Comparison of ENCODE assay signal across 8 cellular contexts in the genomic region with DNA sequence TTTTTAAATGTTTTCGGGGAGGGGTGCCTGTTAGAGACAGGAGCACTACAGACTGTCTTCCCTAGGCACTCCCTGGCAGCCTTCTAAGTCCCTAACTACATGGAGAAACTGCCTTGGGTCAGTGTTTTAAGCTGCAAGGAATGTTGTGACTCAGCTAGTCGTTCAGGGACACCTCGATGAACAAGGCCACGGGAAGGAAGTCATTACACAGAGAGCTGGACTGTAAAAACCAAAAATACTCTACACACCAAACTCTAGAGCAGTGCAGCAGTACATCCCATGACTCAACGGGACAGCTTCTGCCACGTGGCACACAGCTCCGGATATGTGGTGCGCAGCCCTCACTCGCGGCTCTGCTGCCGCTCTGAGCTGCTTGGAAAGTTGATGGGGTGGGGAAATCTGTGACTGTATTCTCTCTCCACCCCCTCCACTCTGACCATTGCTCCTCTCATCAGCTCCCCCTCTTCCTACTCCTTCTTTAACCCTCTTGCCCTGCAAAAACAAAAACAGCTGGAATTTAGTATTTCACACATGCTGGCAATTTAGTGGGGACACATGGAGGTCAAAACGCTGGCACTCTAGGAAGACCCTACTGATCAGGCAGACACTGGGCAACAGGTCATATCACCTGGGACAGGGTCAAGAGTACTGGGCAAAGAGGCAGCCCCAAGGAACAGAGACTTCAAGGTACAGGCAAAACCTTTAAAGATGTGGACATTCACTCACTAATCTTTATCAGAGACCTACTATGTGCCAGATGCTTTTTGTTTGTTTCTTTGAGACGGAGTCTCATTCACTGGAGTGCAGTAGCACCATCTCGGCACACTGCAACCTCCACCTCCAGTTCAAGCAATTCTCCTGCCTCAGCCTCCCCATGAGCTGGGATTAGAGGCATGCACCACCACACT. TPM values are rescaled to one million over a fixed set of nuclear protein-coding genes. Genes with fewer than 3 reads are reported as not detected.
A peak's percentile ranks its signal among the peaks of the same experiment; 100 is the strongest.
DNase-seq lines count a peak whose midpoint lies in the region; TF ChIP-seq lines count a peak whose summit lies in the region.

No MANE protein-coding gene starts in this region.

- TF ChIP-seq POLR2A in GM18951 (IDR thresholded peaks at IDR 0.05; ENCODE audit: extremely low read depth, insufficient read depth, insufficient read length), result peak; percentile 29

- H3K4me1 ChIP-seq in HUES64 (ENCODE audit: insufficient read depth, low read length), result no peaks in the 10 kb centered on the region; the same call in 1 of the 2 replicates

- peak overlapping the region; percentile 63 for H3K27ac Mint-ChIP-seq in activated CD4-positive, alpha-beta T cell treated with anti-CD3 and anti-CD28 coated beads, Interleukin-2, amount 10 ng/mL, durations not matched to agents 7 days and 5 days
- H3K27ac Mint-ChIP-seq in dendritic cell treated with granulocyte-macrophage colony-stimulating factor and Interleukin-4, amounts not matched to agents 40 ng/mL and 50 ng/mL, for 4 days, result peak overlapping the region; percentile 75

- no peak overlapping the region for H3K4me3 ChIP-seq in HUES64 (ENCODE audit: low read length)

- no peaks in the 10 kb centered on the region for H3K36me3 ChIP-seq in HUES64 (ENCODE audit: insufficient read depth, low read length)

- H3K4me3 Mint-ChIP-seq in activated CD4-positive, alpha-beta T cell treated with anti-CD3 and anti-CD28 coated beads, Interleukin-2, amount 10 ng/mL, durations not matched to agents 7 days and 5 days, result no peak overlapping the region
- H3K4me3 Mint-ChIP-seq in dendritic cell treated with granulocyte-macrophage colony-stimulating factor and Interleukin-4, amounts not matched to agents 40 ng/mL and 50 ng/mL, for 4 days, result no peak overlapping the region

- H3K36me3 Mint-ChIP-seq in activated CD4-positive, alpha-beta T cell treated with anti-CD3 and anti-CD28 coated beads, Interleukin-2, amount 10 ng/mL, durations not matched to agents 7 days and 5 days (ENCODE audit: low read depth), result no peaks in the 10 kb centered on the region
- no peaks in the 10 kb centered on the region for H3K36me3 Mint-ChIP-seq in dendritic cell treated with granulocyte-macrophage colony-stimulating factor and Interleukin-4, amounts not matched to agents 40 ng/mL and 50 ng/mL, for 4 days (ENCODE audit: low read depth)

- peak; percentile 64 for DNase-seq in activated CD4-positive, alpha-beta T cell treated with anti-CD3 and anti-CD28 coated beads, Interleukin-2, amount 10 ng/mL, durations not matched to agents 7 days and 5 days
- peak; percentile 72 for DNase-seq in mucosa of gallbladder (ENCODE audit: low spot score)
- peak; percentile 40 to 54 for DNase-seq in stimulated activated CD8-positive, alpha-beta memory T cell treated with anti-CD3 and anti-CD28 coated beads, Interleukin-7, amount 100 ng/mL, for 48 hours (ENCODE audit: extremely low read depth in 1 of 2, low read depth in 1 of 2)
- DNase-seq in NCI-H446 treated with DMSO at 0.1 percent for 48 hours (lab: John Stamatoyannopoulos, UW), result no peak
- no peak for DNase-seq in NCI-H2081 treated with DMSO at 0.1 percent for 48 hours (lab: John Stamatoyannopoulos, UW)

- H3K9me3 ChIP-seq in HUES64 (ENCODE audit: insufficient read depth, low read depth, low read length), result no peaks in the 10 kb centered on the region

- intact Hi-C loops in dendritic cell treated with granulocyte-macrophage colony-stimulating factor and Interleukin-4, amounts not matched to agents 40 ng/mL and 50 ng/mL, for 4 days (cut with micrococcal nuclease), result no loop called here

- in situ Hi-C loops in GM18951 (cut with MboI; ENCODE audit: low sequenced_read_pairs, unreplicated experiment), result loop anchor here (10.0 kb wide), 1 partner anchor 355 kb away; no protein-coding TSS in a partner anchor

- H3K27ac ChIP-seq in HUES64 (ENCODE audit: low read depth, low read length), result no peak overlapping the region

- CTCF ChIA-PET in activated CD4-positive, alpha-beta T cell treated with anti-CD3 and anti-CD28 coated beads, Interleukin-2, amount 10 ng/mL, durations not matched to agents 7 days and 5 days (lab: Charles Lee), result interaction anchor here (0.9 to 1.2 kb wide), 3 partner anchors 10 to 12 kb away, joined by 3 read pairs; a partner anchor contains a TSS

- WGBS in HUES64, result 56% methylated on average over 13 of the region's 14 CpGs

- POLR2A ChIA-PET in activated CD4-positive, alpha-beta T cell treated with anti-CD3 and anti-CD28 coated beads, Interleukin-2, amount 10 ng/mL, durations not matched to agents 7 days and 5 days (lab: Charles Lee), result no interaction called here

- peaks cover 3% of the 10 kb centered on the region for H3K27me3 Mint-ChIP-seq in activated CD4-positive, alpha-beta T cell treated with anti-CD3 and anti-CD28 coated beads, Interleukin-2, amount 10 ng/mL, durations not matched to agents 7 days and 5 days
- H3K27me3 Mint-ChIP-seq in dendritic cell treated with granulocyte-macrophage colony-stimulating factor and Interleukin-4, amounts not matched to agents 40 ng/mL and 50 ng/mL, for 4 days, result peaks cover 18% of the 10 kb centered on the region

- H3K4me1 Mint-ChIP-seq in activated CD4-positive, alpha-beta T cell treated with anti-CD3 and anti-CD28 coated beads, Interleukin-2, amount 10 ng/mL, durations not matched to agents 7 days and 5 days, result peaks cover 18% of the 10 kb centered on the region
- H3K4me1 Mint-ChIP-seq in dendritic cell treated with granulocyte-macrophage colony-stimulating factor and Interleukin-4, amounts not matched to agents 40 ng/mL and 50 ng/mL, for 4 days (ENCODE audit: low read depth), result peaks cover 12% of the 10 kb centered on the region

- no peaks in the 10 kb centered on the region for H3K27me3 ChIP-seq in HUES64 (ENCODE audit: insufficient read depth, low read length)

- no peaks in the 10 kb centered on the region for H3K9me3 Mint-ChIP-seq in activated CD4-positive, alpha-beta T cell treated with anti-CD3 and anti-CD28 coated beads, Interleukin-2, amount 10 ng/mL, durations not matched to agents 7 days and 5 days
- H3K9me3 Mint-ChIP-seq in dendritic cell treated with granulocyte-macrophage colony-stimulating factor and Interleukin-4, amounts not matched to agents 40 ng/mL and 50 ng/mL, for 4 days, result no peaks in the 10 kb centered on the region

- H3K9ac ChIP-seq in HUES64 (ENCODE audit: low read depth, low read length), result 0 out of 2 replicates have a peak overlapping the region, but pooled peaks have one; percentile 1

RNA-seq across cellular contexts. Expression of a gene that starts 10.9 kb away (rescaled TPM):
- polyA plus RNA-seq in HUES64 (2013, experiment 1 of 2), result 2.3 TPM
- 2.5 TPM for polyA plus RNA-seq in HUES64 (2013, experiment 2 of 2)
- total RNA-seq in activated CD4-positive, alpha-beta T cell treated with anti-CD3 and anti-CD28 coated beads, Interleukin-2, amount 10 ng/mL, durations not matched to agents 7 days and 5 days, result 1 to 10 TPM; 4.3 to 4.6 TPM
- 41.8 TPM for total RNA-seq in mucosa of gallbladder

RNA-seq across cellular contexts. Expression of a gene that starts 12.2 kb away (rescaled TPM):
- polyA plus RNA-seq in HUES64 (2013, experiment 1 of 2), result 2.6 TPM
- 3.9 TPM for polyA plus RNA-seq in HUES64 (2013, experiment 2 of 2)
- total RNA-seq in activated CD4-positive, alpha-beta T cell treated with anti-CD3 and anti-CD28 coated beads, Interleukin-2, amount 10 ng/mL, durations not matched to agents 7 days and 5 days, result 10 to 100 TPM in 1 of 2 experiments, 1 to 10 TPM in 1; 8.6 to 10.2 TPM
- 47.3 TPM for total RNA-seq in mucosa of gallbladder

RNA-seq across cellular contexts. Expression of a gene that starts 36.9 kb away (rescaled TPM):
- 2.7 TPM for polyA plus RNA-seq in HUES64 (2013, experiment 1 of 2)
- 3.7 TPM for polyA plus RNA-seq in HUES64 (2013, experiment 2 of 2)
- total RNA-seq in activated CD4-positive, alpha-beta T cell treated with anti-CD3 and anti-CD28 coated beads, Interleukin-2, amount 10 ng/mL, durations not matched to agents 7 days and 5 days, result not detected
- 0.63 TPM for total RNA-seq in mucosa of gallbladder

Comparison
In these comparisons a context has a peak if more than half of its experiments do, and no peak if none do; other contexts are left out.
1. DNase-seq: peak in activated CD4-positive, alpha-beta T cell treated with anti-CD3 and anti-CD28 coated beads, Interleukin-2, amount 10 ng/mL, durations not matched to agents 7 days and 5 days (single experiment), mucosa of gallbladder (single experiment) and stimulated activated CD8-positive, alpha-beta memory T cell treated with anti-CD3 and anti-CD28 coated beads, Interleukin-7, amount 100 ng/mL, for 48 hours (2 of 2); none in NCI-H446 treated with DMSO at 0.1 percent for 48 hours (single experiment) and NCI-H2081 treated with DMSO at 0.1 percent for 48 hours (single experiment).